In the genomic region with DNA sequence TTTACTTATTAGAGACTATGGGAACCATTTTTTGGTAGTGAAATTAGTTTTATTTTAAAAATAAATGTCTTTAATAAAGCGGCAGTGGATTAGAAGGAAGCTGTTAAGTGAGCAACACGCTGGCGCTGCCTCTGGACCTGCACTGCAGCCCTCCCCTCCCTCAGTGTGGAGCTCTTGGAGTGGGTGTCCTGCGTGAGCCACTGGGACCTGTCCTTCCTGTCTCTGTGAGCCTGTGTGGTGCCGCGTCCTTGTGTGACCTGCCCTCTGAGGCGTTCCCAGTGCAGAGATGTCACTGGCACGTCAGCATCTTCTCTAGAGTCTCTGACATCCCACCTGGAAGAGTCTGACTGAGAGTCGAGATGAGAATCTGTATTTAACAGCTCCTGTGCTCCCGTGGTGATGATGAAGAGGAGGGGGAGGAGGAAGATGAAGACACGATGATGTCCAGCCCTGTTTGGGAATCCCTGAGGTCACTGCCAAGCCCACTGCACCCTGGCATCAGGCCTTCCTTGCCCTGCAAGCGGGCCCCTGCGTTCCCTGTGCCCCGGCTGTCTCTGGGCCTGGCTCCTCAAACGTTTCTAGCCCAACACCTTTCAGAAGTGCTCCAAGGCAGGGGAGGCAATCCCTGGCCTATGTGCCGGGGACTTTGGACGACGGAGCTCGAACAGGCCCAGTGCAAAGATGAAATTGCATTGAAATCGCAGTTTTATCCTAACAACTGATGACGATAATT, we compare ENCODE assay signal across 18 cellular contexts.
"Had no signal": no experiment of that assay in that cellular context is flagged by ENCODE, and none has a peak within 500 bp of the region (broad histone marks: within the 10 kb centered on the region; RNA-seq: fewer than 3 reads in every experiment).

No MANE protein-coding gene starts in this region.

- H3K4me3 ChIP-seq: ascending aorta, cardiac muscle cell, thoracic aorta, uterus had no signal

- H3K9me3 ChIP-seq: ascending aorta, thoracic aorta, uterus had no signal

- H3K27ac ChIP-seq: ascending aorta, cardiac muscle cell, epithelial cell of prostate, thoracic aorta, uterus, VCaP had no signal

- H3K27me3 ChIP-seq: ascending aorta, cardiac muscle cell, uterus had no signal

- ATAC-seq: activated CD4-positive, alpha-beta T cell treated with anti-CD3 and anti-CD28 coated beads for 36 hours; activated CD8-positive, alpha-beta T cell treated with anti-CD3 and anti-CD28 coated beads for 36 hours; activated naive CD8-positive, alpha-beta T cell treated with anti-CD3 and anti-CD28 coated beads, Interleukin-2, amount 50 U/mL, for 24 hours had no signal

- H3K4me1 ChIP-seq: ascending aorta had no signal

- H3K36me3 ChIP-seq: cardiac muscle cell, thoracic aorta, uterus had no signal

- DNase-seq: activated CD4-positive, alpha-beta T cell treated with anti-CD3 and anti-CD28 coated beads for 36 hours; activated CD8-positive, alpha-beta memory T cell treated with anti-CD3 and anti-CD28 coated beads, Interleukin-2, amount 50 U/mL, for 4 hours; activated CD8-positive, alpha-beta T cell treated with anti-CD3 and anti-CD28 coated beads for 36 hours; activated naive CD4-positive, alpha-beta T cell; activated naive CD8-positive, alpha-beta T cell treated with anti-CD3 and anti-CD28 coated beads, Interleukin-2, amount 50 U/mL, for 24 hours; cortex of kidney; effector memory CD4-positive, alpha-beta T cell; hypothalamus; stimulated activated CD4-positive, alpha-beta T cell treated with anti-CD3 and anti-CD28 coated beads, Interleukin-15, amount 100 ng/mL, for 24 hours; stimulated activated CD4-positive, alpha-beta T cell treated with anti-CD3 and anti-CD28 coated beads, Interleukin-4, amount 100 ng/mL, for 24 hours; stimulated activated naive CD8-positive, alpha-beta T cell treated with anti-CD3 and anti-CD28 coated beads, Interleukin-15, amount 100 ng/mL, for 72 hours; T-helper 9 cell; uterus had no signal
